Comparison of ENCODE assay signal across 19 cellular contexts in genomic region chr16:27291722-27292240, GRCh38.
"Had no signal": no experiment of that assay in that cellular context is flagged by ENCODE, and none has a peak within 500 bp of the region (broad histone marks: within the 10 kb centered on the region; RNA-seq: fewer than 3 reads in every experiment).

No MANE protein-coding gene starts in this region.

- H3K36me3 ChIP-seq: adrenal gland, breast epithelium, thyroid gland had no signal

- H3K9ac ChIP-seq: parathyroid adenoma had no signal

- H2AFZ ChIP-seq: parathyroid adenoma had no signal

- H3K4me3 Mint-ChIP-seq: activated B cell treated with CpG ODN at 0.5 μM for 24 hours; activated CD4-positive, alpha-beta T cell treated with anti-CD3 and anti-CD28 coated beads, Interleukin-2, amount 10 ng/mL, durations not matched to agents 7 days and 5 days; central memory CD8-positive, alpha-beta T cell; effector memory CD8-positive, alpha-beta T cell; nephron; stimulated activated naive CD8-positive, alpha-beta T cell treated with anti-CD3 and anti-CD28 coated beads, Interleukin-15, Interleukin-2, amounts not matched to agents 100 ng/mL and 50 ng/mL, for 24 hours; T-cell had no signal

- H3K27me3 Mint-ChIP-seq: activated B cell treated with CpG ODN at 0.5 μM for 24 hours; activated CD4-positive, alpha-beta T cell treated with anti-CD3 and anti-CD28 coated beads, Interleukin-2, amount 10 ng/mL, durations not matched to agents 7 days and 5 days; central memory CD8-positive, alpha-beta T cell; effector memory CD8-positive, alpha-beta T cell; stimulated activated naive CD8-positive, alpha-beta T cell treated with anti-CD3 and anti-CD28 coated beads, Interleukin-15, Interleukin-2, amounts not matched to agents 100 ng/mL and 50 ng/mL, for 24 hours; T-cell had no signal

- H3K27ac ChIP-seq: adrenal gland, breast epithelium, parathyroid adenoma, thyroid gland had no signal

- H3K9me3 Mint-ChIP-seq: nephron; stimulated activated naive CD8-positive, alpha-beta T cell treated with anti-CD3 and anti-CD28 coated beads, Interleukin-15, Interleukin-2, amounts not matched to agents 100 ng/mL and 50 ng/mL, for 24 hours had no signal

- H3K4me1 ChIP-seq: adrenal gland, breast epithelium, parathyroid adenoma had no signal

- H3K4me3 ChIP-seq: adrenal gland, breast epithelium, thyroid gland had no signal

- H3K27me3 ChIP-seq: adrenal gland, breast epithelium, thyroid gland had no signal

- H3K9me3 ChIP-seq: adrenal gland, breast epithelium, thyroid gland had no signal

- DNase-seq: activated B cell treated with CpG ODN at 0.5 μM for 24 hours; activated CD4-positive, alpha-beta T cell treated with anti-CD3 and anti-CD28 coated beads, Interleukin-2, amount 10 ng/mL, durations not matched to agents 7 days and 5 days; activated gamma-delta T cell; effector memory CD8-positive, alpha-beta T cell; hippocampal formation; nucleus accumbens; right cardiac atrium; stimulated activated CD4-positive, alpha-beta T cell treated with anti-CD3 and anti-CD28 coated beads, Interleukin-4, amount 100 ng/mL, for 24 hours; substantia nigra; T-cell; thyroid gland had no signal

- H3K4me1 Mint-ChIP-seq: central memory CD8-positive, alpha-beta T cell; nephron had no signal

- ATAC-seq: activated naive CD4-positive, alpha-beta T cell treated with anti-CD3 and anti-CD28 coated beads, Interleukin-2, amount 50 U/mL, for 72 hours; effector memory CD8-positive, alpha-beta T cell; esophagus mucosa; right cardiac atrium; T-cell had no signal

- H3K27ac Mint-ChIP-seq: activated B cell treated with CpG ODN at 0.5 μM for 24 hours; activated CD4-positive, alpha-beta T cell treated with anti-CD3 and anti-CD28 coated beads, Interleukin-2, amount 10 ng/mL, durations not matched to agents 7 days and 5 days; activated naive CD4-positive, alpha-beta T cell treated with anti-CD3 and anti-CD28 coated beads, Interleukin-2, amount 50 U/mL, for 72 hours; nephron had no signal
